ENCODE assay signal across 1 cellular context in genomic region chr19:6737284-6737872, GRCh38.
TF ChIP-seq lines count a peak whose summit lies in the region.

Gene GPR108 (minus strand): TSS chr19:6737580. CDS start chr19:6737576, 4 bp downstream.

TF ChIP-seq in A549, 52 proteins besides CTCF, POLR2A, EP300 and RAD21 (continued from another document):
- TF ChIP-seq ATOH8 (CRISPR knock-in tag; IDR thresholded peaks at IDR 0.05; ENCODE audit: low read depth), result no peak
